Comparison of ENCODE assay signal across 9 cellular contexts in genomic region chr19:996051-996838, GRCh38. TPM values are rescaled to one million over a fixed set of nuclear protein-coding genes. Genes with fewer than 3 reads are reported as not detected.
DNase-seq lines count a peak whose midpoint lies in the region; ATAC-seq and TF ChIP-seq lines count a peak whose summit lies in the region.
"Had no signal": no experiment of that assay in that cellular context is flagged by ENCODE, and none has a peak within 500 bp of the region (broad histone marks: within the 10 kb centered on the region; RNA-seq: fewer than 3 reads in every experiment).

No MANE protein-coding gene starts in this region.

- peaks cover 58% of the 10 kb centered on the region for H3K27me3 ChIP-seq in foreskin keratinocyte

- H3K4me1 ChIP-seq in ES-I3 (ENCODE audit: insufficient read depth, low read length) (no peaks in the 10 kb centered on the region; the same call in 1 of the 2 replicates), foreskin keratinocyte (no peaks in the 10 kb centered on the region)

- ATAC-seq in foreskin keratinocyte (peak; percentile 48), GM21737 (IDR thresholded peaks at IDR 0.05; ENCODE audit: unreplicated experiment) (no peak)

- peak; percentile 87 for DNase-seq in NCI-H69 (lab: John Stamatoyannopoulos, UW)
- DNase-seq in activated T-cell treated with anti-CD3 and anti-CD28 coated beads for 4 hours, result peak; percentile 46
- peak; percentile 27 to 54 for DNase-seq in foreskin keratinocyte
- DNase-seq in stimulated activated CD4-positive, alpha-beta T cell treated with anti-CD3 and anti-CD28 coated beads, Interleukin-2, amount 100 ng/mL, for 48 hours, result peak; percentile 45 to 46
- no peak for DNase-seq in medulla oblongata (ENCODE audit: extremely low spot score)
- no peak for DNase-seq in NCI-H2107 treated with DMSO at 0.1 percent for 48 hours (lab: John Stamatoyannopoulos, UW; ENCODE audit: unreplicated experiment)

- peak overlapping the region; percentile 41; the same call in 1 of the 2 replicates for H3K9ac ChIP-seq in ES-I3 (ENCODE audit: low read depth, low read length)

- no peaks in the 10 kb centered on the region; the same call in 1 of the 2 replicates for H3K36me3 ChIP-seq in ES-I3 (ENCODE audit: insufficient read depth, low read length)

- TF ChIP-seq CTCF in foreskin keratinocyte (conservative IDR thresholded peaks at IDR 0.05), result peak; percentile 12

- H3K27ac ChIP-seq in foreskin keratinocyte, result no peak overlapping the region

- H3K9me3 ChIP-seq in ES-I3 (ENCODE audit: control insufficient read depth, insufficient read depth, low read length), result no peaks in the 10 kb centered on the region

RNA-seq across cellular contexts. Expression of gene GRIN3B, which starts 4.0 kb away (rescaled TPM):
- total RNA-seq in foreskin keratinocyte, result 0.35 and 1.7 TPM in 2 replicates
- polyA plus RNA-seq in foreskin keratinocyte, result 0.43 and 1.00 TPM in 2 replicates

RNA-seq across cellular contexts. Expression of gene WDR18, which starts 12.1 kb away (rescaled TPM):
- total RNA-seq in foreskin keratinocyte, result 75.2 and 75.8 TPM in 2 replicates
- 73.9 and 88.5 TPM in 2 replicates for polyA plus RNA-seq in foreskin keratinocyte

RNA-seq across cellular contexts. Expression of gene TMEM259, which starts 24.7 kb away (rescaled TPM):
- total RNA-seq in foreskin keratinocyte, result 81.8 and 89.6 TPM in 2 replicates
- polyA plus RNA-seq in foreskin keratinocyte, result 103 and 113 TPM in 2 replicates

RNA-seq across cellular contexts. Expression of gene RNU6-2, which starts 25.1 kb away (rescaled TPM):
- not detected in 2 replicates for total RNA-seq in foreskin keratinocyte
- polyA plus RNA-seq in foreskin keratinocyte, result not detected in 2 replicates
- total RNA-seq: mononuclear cell had no signal

RNA-seq across cellular contexts. Expression of gene CNN2, which starts 30.2 kb away (rescaled TPM):
- 352 and 355 TPM in 2 replicates for total RNA-seq in foreskin keratinocyte
- polyA plus RNA-seq in foreskin keratinocyte, result 297 and 299 TPM in 2 replicates

Comparison
In these comparisons a context has a peak if more than half of its experiments do, and no peak if none do; other contexts are left out.
1. DNase-seq: peak in NCI-H69 (single experiment), activated T-cell treated with anti-CD3 and anti-CD28 coated beads for 4 hours (single experiment), foreskin keratinocyte (2 of 2) and stimulated activated CD4-positive, alpha-beta T cell treated with anti-CD3 and anti-CD28 coated beads, Interleukin-2, amount 100 ng/mL, for 48 hours (2 of 2); none in medulla oblongata (single experiment) and NCI-H2107 treated with DMSO at 0.1 percent for 48 hours (single experiment).